12 cellular contexts compared by ENCODE assay signal in genomic region chr1:153652795-153653507, GRCh38. TPM values are rescaled to one million over a fixed set of nuclear protein-coding genes. Genes with fewer than 3 reads are reported as not detected.
DNase-seq lines count a peak whose midpoint lies in the region; ATAC-seq, FAIRE-seq and TF ChIP-seq lines count a peak whose summit lies in the region.
"Had no signal": no experiment of that assay in that cellular context is flagged by ENCODE, and none has a peak within 500 bp of the region (broad histone marks: within the 10 kb centered on the region; RNA-seq: fewer than 3 reads in every experiment).

No MANE protein-coding gene starts in this region.

- peak overlapping the region; percentile 28 for H3K4me3 Mint-ChIP-seq in MCF 10A (ENCODE audit: unreplicated experiment)
- H3K4me3 Mint-ChIP-seq: endodermal cell had no signal

- peak overlapping the region; percentile 24 for H2AFZ ChIP-seq in keratinocyte (ENCODE audit: control insufficient read depth, low read length)

- H3K4me1 Mint-ChIP-seq in MCF 10A (ENCODE audit: insufficient read depth, unreplicated experiment) = peaks cover 8% of the 10 kb centered on the region

- H3K4me2 ChIP-seq in keratinocyte (ENCODE audit: control insufficient read depth, extremely low read depth, insufficient read depth, low read depth, low read length) = peak overlapping the region; percentile 15

- TF ChIP-seq POLR2A in spleen (IDR thresholded peaks at IDR 0.05) = no peak

- DNase-seq in MV-4-11 (lab: John Stamatoyannopoulos, UW) (peak; percentile 16), MCF 10A (ENCODE audit: unreplicated experiment) (peak; percentile 56), keratinocyte (ENCODE audit: low read depth, low spot score) (no peak), spleen (no peak), iPS-NIHi11 (ENCODE audit: low spot score) (no peak)
- no peak for DNase-seq in central memory CD4-positive, alpha-beta T cell
- DNase-seq: activated naive CD4-positive, alpha-beta T cell; endodermal cell; NCI-H1417; stimulated activated naive CD4-positive, alpha-beta T cell treated with Interleukin-2 at 50 U/mL for 16 hours had no signal

- POLR2A ChIA-PET in MCF 10A (lab: Yijun Ruan, JAX) = interaction anchor here (0.6 to 46.1 kb wide), 12 partner anchors 9 to 175 kb away, joined by 3 to 1272 read pairs (median 9); partner anchors contain the start of genes CHTOP, ILF2, INTS3 and S100A1

- TF ChIP-seq CTCF in MCF 10A (IDR thresholded peaks at IDR 0.05; ENCODE audit: unreplicated experiment) = no peak
- TF ChIP-seq CTCF in keratinocyte (optimal IDR thresholded peaks at IDR 0.05 in 1 of 3, IDR thresholded peaks at IDR 0.05 in 1 of 3, conservative IDR thresholded peaks at IDR 0.05 in 1 of 3; ENCODE audit: extremely low read depth in 1 of 3, insufficient read depth in 2 of 3, low read length in 3 of 3) = no peak
- TF ChIP-seq CTCF in spleen (IDR thresholded peaks at IDR 0.05 in 8 of 11, conservative IDR thresholded peaks at IDR 0.05 in 3 of 11) = no peak

- H3K36me3 Mint-ChIP-seq in MCF 10A (ENCODE audit: insufficient read depth, unreplicated experiment) = peaks cover 9% of the 10 kb centered on the region

- no peaks in the 10 kb centered on the region for H4K20me1 ChIP-seq in keratinocyte (ENCODE audit: control insufficient read depth, extremely low read depth, insufficient read depth, low read length)

- no peak for ATAC-seq in HG02759 (IDR thresholded peaks at IDR 0.05; ENCODE audit: unreplicated experiment)

- no peaks in the 10 kb centered on the region for H3K36me3 ChIP-seq in keratinocyte (ENCODE audit: control insufficient read depth in 2 of 2, extremely low read depth in 1 of 2, insufficient read depth in 2 of 2, low read length in 2 of 2)
- H3K36me3 ChIP-seq in spleen = peaks cover 0 to under 1% (median 0%) of the 10 kb centered on the region in 6 donors
- H3K36me3 ChIP-seq: HAP-1 had no signal

- CTCF ChIA-PET in MCF 10A (lab: Yijun Ruan, JAX) = interaction anchor here (0.6 to 2.4 kb wide), 8 partner anchors 9 to 375 kb away, joined by 3 to 16 read pairs (median 3); partner anchors contain the start of gene S100A6

- H3K27me3 ChIP-seq in keratinocyte (ENCODE audit: control insufficient read depth, extremely low read depth, insufficient read depth, low read length) = no peaks in the 10 kb centered on the region
- H3K27me3 ChIP-seq in spleen (replicated peaks in 1 of 7) = no peaks in the 10 kb centered on the region

- H3K27me3 Mint-ChIP-seq in MCF 10A (ENCODE audit: insufficient read depth, unreplicated experiment) = no peaks in the 10 kb centered on the region

- no peak overlapping the region for H3K27ac ChIP-seq in keratinocyte (ENCODE audit: control insufficient read depth, insufficient read depth, low read length)
- H3K27ac ChIP-seq in spleen = peak overlapping the region in 6 of 8 donors; percentile 9 to 81 (median 70)

- no TSS peak for BruUV-seq in MCF 10A (replicated peaks; lab: Mats Ljungman, UMichigan)

- H3K27ac Mint-ChIP-seq in MCF 10A (ENCODE audit: low read depth, unreplicated experiment) = peak overlapping the region; percentile 85
- H3K27ac Mint-ChIP-seq: endodermal cell had no signal

- no peaks in the 10 kb centered on the region for H3K9me3 ChIP-seq in keratinocyte (ENCODE audit: control insufficient read depth, low read depth, low read length)
- no peaks in the 10 kb centered on the region for H3K9me3 ChIP-seq in spleen
- H3K9me3 ChIP-seq: HAP-1 had no signal

- WGBS in spleen, 5 donors = 27 to 73% (median 50%) methylated on average over 3 of the region's 3 CpGs

- dilution Hi-C loops in keratinocyte (cut with MboI; ENCODE audit: extremely low pct_ligation_motif_present, low sequenced_read_pairs) = no loop called here

- H3K4me3 ChIP-seq in keratinocyte (ENCODE audit: control insufficient read depth in 2 of 3, extremely low read depth in 1 of 3, insufficient read depth in 2 of 3, low read depth in 1 of 3, low read length in 3 of 3) (no peak overlapping the region), spleen (no peak overlapping the region)
- H3K4me3 ChIP-seq: HAP-1 had no signal

- FAIRE-seq in keratinocyte (lab: Jason Lieb, UNC) = peak; percentile 13

- H3K79me2 ChIP-seq in keratinocyte (ENCODE audit: control insufficient read depth, insufficient read depth, low read length) = no peaks in the 10 kb centered on the region

- no peaks in the 10 kb centered on the region for H3K9me3 Mint-ChIP-seq in MCF 10A (ENCODE audit: unreplicated experiment)
- H3K9me3 Mint-ChIP-seq: endodermal cell had no signal

- no peak overlapping the region for H3K9ac ChIP-seq in keratinocyte (ENCODE audit: control insufficient read depth, extremely low read depth, insufficient read depth, low read length)

- H3K4me1 ChIP-seq in keratinocyte (ENCODE audit: control insufficient read depth, extremely low read depth, insufficient read depth, low read length) (peaks cover 8% of the 10 kb centered on the region), spleen (peaks cover 0 to 21% (median 11%) of the 10 kb centered on the region in 6 donors)
- H3K4me1 ChIP-seq: HAP-1 had no signal

- H3K9me1 ChIP-seq in keratinocyte (ENCODE audit: control insufficient read depth, extremely low read depth, insufficient read depth, low read length) = no peaks in the 10 kb centered on the region

- intact Hi-C loops in MCF 10A (cut with micrococcal nuclease) = no loop called here
- intact Hi-C loops in spleen (cut with DNase I; ENCODE audit: low total_unique reads) = no loop called here

RNA-seq across cellular contexts. Expression of gene SNAPIN, which starts 5.6 kb away (rescaled TPM):
- total RNA-seq in MCF 10A (2022) = 55.9 and 63.7 TPM in 2 replicates
- polyA plus RNA-seq in keratinocyte = 48.6 to 52.1 TPM (median 49.4 TPM) in 3 replicates
- 6.2 TPM for polyA plus RNA-seq in keratinocyte (2011; ENCODE audit: low read depth)
- polyA plus RNA-seq in keratinocyte (2011; cell fraction: cytosol; rRNA removed) = 37.4 and 45.9 TPM in 2 replicates
- polyA plus RNA-seq in keratinocyte (2011; cell fraction: nucleus; rRNA removed) = 18.8 and 19.4 TPM in 2 replicates
- 24.0 and 38.9 TPM in 2 replicates for polyA plus RNA-seq in keratinocyte (2012; ENCODE audit: low replicate concordance)
- 12.9 to 20.0 TPM (median 16.7 TPM) in 3 replicates for polyA minus RNA-seq in keratinocyte
- polyA minus RNA-seq in keratinocyte (2011; cell fraction: cytosol; rRNA and poly(A)+ RNA removed) = 22.8 TPM
- polyA minus RNA-seq in keratinocyte (2011; cell fraction: nucleus; rRNA and poly(A)+ RNA removed) = 4.2 and 6.4 TPM in 2 replicates
- 10 to 100 TPM; 26.3 to 60.7 (median 33.5) TPM for total RNA-seq in spleen
- polyA plus RNA-seq in spleen = 10 to 100 TPM; 37.1 to 50.3 (median 44.9) TPM

RNA-seq across cellular contexts. Expression of gene ILF2, which starts 17.8 kb away (rescaled TPM):
- total RNA-seq in MCF 10A (2022) = 348 and 374 TPM in 2 replicates
- polyA plus RNA-seq in keratinocyte = 185 to 256 TPM (median 232 TPM) in 3 replicates
- 32.8 TPM for polyA plus RNA-seq in keratinocyte (2011; ENCODE audit: low read depth)
- polyA plus RNA-seq in keratinocyte (2011; cell fraction: cytosol; rRNA removed) = 153 and 238 TPM in 2 replicates
- 130 and 150 TPM in 2 replicates for polyA plus RNA-seq in keratinocyte (2011; cell fraction: nucleus; rRNA removed)
- 118 and 148 TPM in 2 replicates for polyA plus RNA-seq in keratinocyte (2012; ENCODE audit: low replicate concordance)
- 137 to 170 TPM (median 153 TPM) in 3 replicates for polyA minus RNA-seq in keratinocyte
- polyA minus RNA-seq in keratinocyte (2011; cell fraction: cytosol; rRNA and poly(A)+ RNA removed) = 96.1 TPM
- 41.5 and 67.6 TPM in 2 replicates for polyA minus RNA-seq in keratinocyte (2011; cell fraction: nucleus; rRNA and poly(A)+ RNA removed)
- 100 to 1,000 TPM in 1 of 7 donors, 10 to 100 TPM in 6; 80.9 to 105 (median 85.0) TPM for total RNA-seq in spleen
- 10 to 100 TPM; 54.9 to 90.3 (median 82.4) TPM for polyA plus RNA-seq in spleen

RNA-seq across cellular contexts. Expression of gene CHTOP, which starts 19.1 kb away (rescaled TPM):
- total RNA-seq in MCF 10A (2022) (147 and 156 TPM in 2 replicates), spleen (100 to 1,000 TPM in 2 of 7 donors, 10 to 100 TPM in 5; 70.7 to 108 (median 86.3) TPM)
- polyA plus RNA-seq in keratinocyte (46.7 to 68.6 TPM (median 56.0 TPM) in 3 replicates), spleen (10 to 100 TPM; 58.1 to 84.1 (median 73.1) TPM)
- 23.4 TPM for polyA plus RNA-seq in keratinocyte (2011; ENCODE audit: low read depth)
- polyA plus RNA-seq in keratinocyte (2011; cell fraction: cytosol; rRNA removed) = 32.9 and 40.8 TPM in 2 replicates
- 66.9 and 80.9 TPM in 2 replicates for polyA plus RNA-seq in keratinocyte (2011; cell fraction: nucleus; rRNA removed)
- polyA plus RNA-seq in keratinocyte (2012; ENCODE audit: low replicate concordance) = 52.9 and 54.0 TPM in 2 replicates
- polyA minus RNA-seq in keratinocyte = 12.4 to 35.9 TPM (median 23.4 TPM) in 3 replicates
- 35.3 TPM for polyA minus RNA-seq in keratinocyte (2011; cell fraction: cytosol; rRNA and poly(A)+ RNA removed)
- polyA minus RNA-seq in keratinocyte (2011; cell fraction: nucleus; rRNA and poly(A)+ RNA removed) = 22.9 and 31.6 TPM in 2 replicates

RNA-seq across cellular contexts. Expression of gene S100A1, which starts 24.7 kb away (rescaled TPM):
- total RNA-seq in MCF 10A (2022) (0.74 TPM in 1 of 2 replicates, not detected in the other), spleen (1 to 10 TPM in 1 of 7 donors, not detected in 6; 2.6 TPM)
- polyA plus RNA-seq in keratinocyte (0.12 to 0.15 TPM in 2 of 3 replicates, not detected in the other), spleen (10 to 100 TPM in 1 of 3 donors, 1 to 10 TPM in 2; 1.7 to 39.7 (median 8.2) TPM)
- 1.3 TPM for polyA plus RNA-seq in keratinocyte (2011; ENCODE audit: low read depth)
- 0.27 TPM in 1 of 2 replicates, not detected in the other for polyA plus RNA-seq in keratinocyte (2011; cell fraction: cytosol; rRNA removed)
- not detected in 2 replicates for polyA plus RNA-seq in keratinocyte (2011; cell fraction: nucleus; rRNA removed)
- 1.1 and 1.4 TPM in 2 replicates for polyA plus RNA-seq in keratinocyte (2012; ENCODE audit: low replicate concordance)
- polyA minus RNA-seq in keratinocyte = not detected in 3 replicates
- not detected for polyA minus RNA-seq in keratinocyte (2011; cell fraction: cytosol; rRNA and poly(A)+ RNA removed)
- polyA minus RNA-seq in keratinocyte (2011; cell fraction: nucleus; rRNA and poly(A)+ RNA removed) = not detected in 2 replicates

RNA-seq across cellular contexts. Expression of gene NPR1, which starts 25.5 kb away (rescaled TPM):
- not detected in 2 replicates for total RNA-seq in MCF 10A (2022)
- polyA plus RNA-seq in keratinocyte = not detected in 3 replicates
- polyA plus RNA-seq in keratinocyte (2011; ENCODE audit: low read depth) = not detected
- polyA plus RNA-seq in keratinocyte (2011; cell fraction: cytosol; rRNA removed) = not detected in 2 replicates
- polyA plus RNA-seq in keratinocyte (2011; cell fraction: nucleus; rRNA removed) = 0.03 TPM in 1 of 2 replicates, not detected in the other
- polyA plus RNA-seq in keratinocyte (2012; ENCODE audit: low replicate concordance) = not detected in 2 replicates
- not detected in 3 replicates for polyA minus RNA-seq in keratinocyte
- polyA minus RNA-seq in keratinocyte (2011; cell fraction: cytosol; rRNA and poly(A)+ RNA removed) = 0.96 TPM
- polyA minus RNA-seq in keratinocyte (2011; cell fraction: nucleus; rRNA and poly(A)+ RNA removed) = 0.23 and 0.32 TPM in 2 replicates
- total RNA-seq in spleen = 1 to 10 TPM in 6 of 7 donors, under 1 TPM in 1; 0.83 to 5.1 (median 2.5) TPM
- 1 to 10 TPM; 2.1 to 3.6 (median 3.4) TPM for polyA plus RNA-seq in spleen

Comparison
In these comparisons a context has a peak if more than half of its experiments do, and no peak if none do; other contexts are left out.
1. DNase-seq: peak in MV-4-11 (single experiment) and MCF 10A (single experiment); none in keratinocyte (single experiment), spleen (single experiment), iPS-NIHi11 (single experiment) and central memory CD4-positive, alpha-beta T cell (single experiment).